8 cellular contexts compared by ENCODE assay signal in the genomic region with DNA sequence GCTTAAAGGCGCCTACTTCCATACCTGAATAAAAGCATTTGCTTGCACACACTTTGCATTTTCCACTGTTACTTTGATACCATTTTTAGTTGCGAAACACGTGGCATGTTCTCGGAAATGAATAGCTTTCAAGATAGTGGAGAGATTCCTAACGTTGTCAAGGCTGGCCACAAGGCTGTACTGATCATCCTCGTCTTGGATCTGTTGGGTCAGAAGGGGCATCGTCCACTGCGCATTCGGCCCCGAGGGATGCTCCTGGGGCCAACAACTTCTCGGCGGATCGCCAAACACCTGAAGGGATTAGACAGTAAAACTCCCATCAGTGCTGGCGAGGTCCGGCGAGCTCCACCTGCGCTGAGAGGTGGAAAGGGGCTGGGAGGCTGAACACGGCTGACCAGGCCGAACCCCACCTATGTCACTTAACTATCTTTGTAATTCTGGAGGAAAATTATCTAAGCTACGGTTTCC. TPM values are rescaled to one million over a fixed set of nuclear protein-coding genes. Genes with fewer than 3 reads are reported as not detected.
DNase-seq lines count a peak whose midpoint lies in the region; ATAC-seq and TF ChIP-seq lines count a peak whose summit lies in the region.

No MANE protein-coding gene starts in this region.

- ATAC-seq in activated CD4-positive, alpha-beta T cell treated with anti-CD3 and anti-CD28 coated beads for 36 hours = no peak
- peak; percentile 5 for ATAC-seq in HG02763 (IDR thresholded peaks at IDR 0.05; ENCODE audit: unreplicated experiment)
- ATAC-seq in body of pancreas = peak; percentile 5
- ATAC-seq in left colon = peak; percentile 20

- peak; percentile 18 for DNase-seq in activated CD4-positive, alpha-beta T cell treated with anti-CD3 and anti-CD28 coated beads for 48 hours
- DNase-seq in activated CD4-positive, alpha-beta T cell treated with anti-CD3 and anti-CD28 coated beads for 36 hours = no peak
- peak; percentile 58 for DNase-seq in NCI-H526 treated with DMSO at 0.1 percent for 48 hours (lab: John Stamatoyannopoulos, UW)
- peak; percentile 5 to 31 (median 22) for DNase-seq in body of pancreas
- peak; percentile 33 to 53 for DNase-seq in left colon
- DNase-seq in T1000 (lab: John Stamatoyannopoulos, UW) = no peak

- POLR2A ChIA-PET in activated CD4-positive, alpha-beta T cell treated with anti-CD3 and anti-CD28 coated beads for 36 hours (lab: Charles Lee) = interaction anchor here (0.6 to 4.0 kb wide), 6 partner anchors 9 to 76 kb away, joined by 3 to 84 read pairs (median 6); a partner anchor contains a TSS

- no peaks in the 10 kb centered on the region for H3K36me3 ChIP-seq in body of pancreas (replicated peaks in 1 of 2; ENCODE audit: insufficient read depth in 1 of 2, low read depth in 2 of 2)

- H3K4me1 ChIP-seq in body of pancreas = peaks cover 27% of the 10 kb centered on the region

- CTCF ChIA-PET in activated CD4-positive, alpha-beta T cell treated with anti-CD3 and anti-CD28 coated beads for 36 hours (lab: Charles Lee) = interaction anchor here (0.7 to 3.8 kb wide), 10 partner anchors 9 to 438 kb away, joined by 3 to 23 read pairs (median 6); a partner anchor contains a TSS

- WGBS in body of pancreas, 2 donors = 1 to 2% methylated on average over 20 of the region's 20 CpGs

- no peak overlapping the region for H3K27ac Mint-ChIP-seq in activated CD4-positive, alpha-beta T cell treated with anti-CD3 and anti-CD28 coated beads for 36 hours

- H3K9me3 Mint-ChIP-seq in activated CD4-positive, alpha-beta T cell treated with anti-CD3 and anti-CD28 coated beads for 36 hours (ENCODE audit: low read depth) = no peaks in the 10 kb centered on the region

- H3K27ac ChIP-seq in body of pancreas = peak overlapping the region; percentile 78 to 89 (median 82)
- peak overlapping the region; percentile 72 for H3K27ac ChIP-seq in temporal lobe (ENCODE audit: low read depth, low read length)

- TF ChIP-seq CTCF in body of pancreas (IDR thresholded peaks at IDR 0.05) = no peak

- H3K4me3 Mint-ChIP-seq in activated CD4-positive, alpha-beta T cell treated with anti-CD3 and anti-CD28 coated beads for 36 hours = no peak overlapping the region

- no peaks in the 10 kb centered on the region for H3K9me3 ChIP-seq in body of pancreas

- H3K27me3 ChIP-seq in body of pancreas = no peaks in the 10 kb centered on the region

- peaks cover 35% of the 10 kb centered on the region for H3K4me1 Mint-ChIP-seq in activated CD4-positive, alpha-beta T cell treated with anti-CD3 and anti-CD28 coated beads for 36 hours

- no peaks in the 10 kb centered on the region for H3K27me3 Mint-ChIP-seq in activated CD4-positive, alpha-beta T cell treated with anti-CD3 and anti-CD28 coated beads for 36 hours

- peaks cover 52% of the 10 kb centered on the region for H3K36me3 Mint-ChIP-seq in activated CD4-positive, alpha-beta T cell treated with anti-CD3 and anti-CD28 coated beads for 36 hours (ENCODE audit: low read depth)

- peak overlapping the region; percentile 29 to 96 for H3K4me3 ChIP-seq in body of pancreas

- intact Hi-C loops in activated CD4-positive, alpha-beta T cell treated with anti-CD3 and anti-CD28 coated beads for 36 hours (cut with DNase I, micrococcal nuclease) = loop anchor here (1.0 to 5.0 kb wide), 8 partner anchors 10 to 1474 kb away; a partner anchor contains a TSS
- intact Hi-C loops in body of pancreas (cut with DNase I) = no loop called here
- intact Hi-C loops in left colon (cut with DNase I, micrococcal nuclease) = no loop called here

- TF ChIP-seq POLR2A in body of pancreas (IDR thresholded peaks at IDR 0.05) = no peak

RNA-seq across cellular contexts. Expression of a gene that starts 0.6 kb away (rescaled TPM):
- total RNA-seq in activated CD4-positive, alpha-beta T cell treated with anti-CD3 and anti-CD28 coated beads for 36 hours = 10 to 100 TPM; 38.7 to 43.0 TPM
- total RNA-seq in body of pancreas (1 to 10 TPM; 4.0 to 8.6 TPM), left colon (10 to 100 TPM; 12.3 to 12.8 TPM), temporal lobe (25.1 TPM)

RNA-seq across cellular contexts. Expression of a gene that starts 0.8 kb away (rescaled TPM):
- 100 to 1,000 TPM in 1 of 2 experiments, 10 to 100 TPM in 1; 81.2 to 104 TPM for total RNA-seq in activated CD4-positive, alpha-beta T cell treated with anti-CD3 and anti-CD28 coated beads for 36 hours
- total RNA-seq in body of pancreas (1 to 10 TPM; 5.6 to 9.3 TPM), left colon (10 to 100 TPM; 11.2 to 13.8 TPM), temporal lobe (22.6 TPM)

RNA-seq across cellular contexts. Expression of a gene that starts 14.7 kb away (rescaled TPM):
- 10 to 100 TPM; 58.5 to 58.6 TPM for total RNA-seq in activated CD4-positive, alpha-beta T cell treated with anti-CD3 and anti-CD28 coated beads for 36 hours
- total RNA-seq in body of pancreas = 10 to 100 TPM; 26.7 to 29.6 TPM
- 10 to 100 TPM; 37.9 to 40.0 TPM for total RNA-seq in left colon
- total RNA-seq in temporal lobe = 16.0 TPM

Comparison
In these comparisons a context has a peak if more than half of its experiments do, and no peak if none do; other contexts are left out.
1. DNase-seq: peak in activated CD4-positive, alpha-beta T cell treated with anti-CD3 and anti-CD28 coated beads for 48 hours (single experiment), NCI-H526 treated with DMSO at 0.1 percent for 48 hours (single experiment), body of pancreas (4 of 4) and left colon (2 of 2); none in activated CD4-positive, alpha-beta T cell treated with anti-CD3 and anti-CD28 coated beads for 36 hours (single experiment) and T1000 (single experiment).
2. intact Hi-C loops: an anchor here in activated CD4-positive, alpha-beta T cell treated with anti-CD3 and anti-CD28 coated beads for 36 hours (1.0 to 5.0 kb wide); none called in body of pancreas and left colon.